Comparison of ENCODE assay signal across 9 cellular contexts in the genomic region with DNA sequence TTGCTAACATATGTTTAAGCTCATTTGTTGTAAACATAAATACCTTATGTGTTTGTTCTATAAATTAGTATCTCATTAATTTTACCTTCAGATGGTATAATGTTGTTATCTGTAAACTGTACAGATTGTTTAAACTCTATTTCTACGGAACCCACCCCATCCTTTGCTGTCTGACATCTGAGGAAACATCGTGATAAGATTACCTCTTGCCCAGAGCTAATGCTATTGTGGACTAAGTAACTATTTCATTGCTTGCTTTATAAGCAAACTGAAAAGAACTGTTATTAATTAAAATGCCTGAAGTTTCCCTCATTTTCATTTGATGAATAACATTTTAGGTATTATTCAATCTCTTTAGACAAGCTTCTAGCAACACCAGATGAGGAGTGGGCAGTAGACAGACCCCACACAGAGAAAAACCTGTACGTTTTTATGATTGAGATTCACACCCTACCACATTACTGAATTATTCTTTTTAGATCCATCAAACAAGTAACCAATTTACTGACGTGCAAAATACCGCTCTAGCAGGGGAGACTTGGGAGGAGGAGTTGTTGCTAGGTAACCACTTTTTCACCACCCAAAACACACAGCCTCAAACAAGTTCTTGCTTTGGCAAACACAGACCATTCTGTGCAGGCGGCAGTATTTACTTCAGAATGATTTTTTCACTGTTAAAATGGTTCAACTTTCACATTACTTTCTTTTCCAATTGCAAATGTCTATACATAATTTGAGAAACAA. TPM values are rescaled to one million over a fixed set of nuclear protein-coding genes. Genes with fewer than 3 reads are reported as not detected.
A peak's percentile ranks its signal among the peaks of the same experiment; 100 is the strongest.
DNase-seq lines count a peak whose midpoint lies in the region; ATAC-seq lines count a peak whose summit lies in the region.
"Had no signal": no experiment of that assay in that cellular context is flagged by ENCODE, and none has a peak within 500 bp of the region (broad histone marks: within the 10 kb centered on the region; RNA-seq: fewer than 3 reads in every experiment).

No MANE protein-coding gene starts in this region.

- peaks cover 0 to 2% (median 0%) of the 10 kb centered on the region in 5 donors for H3K9me3 Mint-ChIP-seq in CD8-positive, alpha-beta memory T cell

- H3K36me3 Mint-ChIP-seq in CD8-positive, alpha-beta memory T cell: peaks cover 0 to 1% (median 0%) of the 10 kb centered on the region in 3 donors

- no peak overlapping the region for H3K4me3 ChIP-seq in CD8-positive, alpha-beta memory T cell (ENCODE audit: low read length)

- H3K9me3 ChIP-seq in CD8-positive, alpha-beta memory T cell (ENCODE audit: low read length): no peaks in the 10 kb centered on the region

- H3K27ac ChIP-seq in CD8-positive, alpha-beta memory T cell (ENCODE audit: low read depth, low read length): no peak overlapping the region
- H3K27ac ChIP-seq: epithelial cell of prostate had no signal

- H3K4me1 Mint-ChIP-seq in CD8-positive, alpha-beta memory T cell: no peaks in the 10 kb centered on the region

- no peaks in the 10 kb centered on the region for H3K27me3 ChIP-seq in CD8-positive, alpha-beta memory T cell (ENCODE audit: insufficient read depth, low read length, poor library complexity, severe bottlenecking)

- POLR2A ChIA-PET in CD8-positive, alpha-beta memory T cell (lab: Charles Lee): no interaction called here

- DNase-seq in D341Med (ENCODE audit: low spot score) (peak; percentile 53), NCI-H510A (lab: John Stamatoyannopoulos, UW) (peak; percentile 92), globus pallidus (ENCODE audit: low spot score) (peak; percentile 23), foreskin melanocyte (no peak), T-helper 1 cell (no peak)
- no peak for DNase-seq in effector CD8-positive, alpha-beta T cell (lab: John Stamatoyannopoulos, UW)
- no peak for DNase-seq in CD8-positive, alpha-beta memory T cell

- no peaks in the 10 kb centered on the region for H3K27me3 Mint-ChIP-seq in CD8-positive, alpha-beta memory T cell

- no peaks in the 10 kb centered on the region for H3K4me1 ChIP-seq in CD8-positive, alpha-beta memory T cell (ENCODE audit: insufficient read depth, low read length)

- CTCF ChIA-PET in CD8-positive, alpha-beta memory T cell (lab: Charles Lee): no interaction called here

- peak; percentile 52 for ATAC-seq in HG03066 (IDR thresholded peaks at IDR 0.05; ENCODE audit: low read depth, unreplicated experiment)

- no peak overlapping the region for H3K4me3 Mint-ChIP-seq in CD8-positive, alpha-beta memory T cell

- no peak overlapping the region for H3K27ac Mint-ChIP-seq in CD8-positive, alpha-beta memory T cell

- H3K36me3 ChIP-seq in CD8-positive, alpha-beta memory T cell (ENCODE audit: insufficient read depth, low read length): no peaks in the 10 kb centered on the region

RNA-seq across cellular contexts. Expression of gene SYT4, which starts 1.9 kb away (rescaled TPM):
- not detected for total RNA-seq in CD8-positive, alpha-beta memory T cell
- not detected for polyA plus RNA-seq in CD8-positive, alpha-beta memory T cell

Comparison
In these comparisons a context has a peak if more than half of its experiments do, and no peak if none do; other contexts are left out.
1. DNase-seq: peak in D341Med (single experiment), NCI-H510A (single experiment) and globus pallidus (single experiment); none in foreskin melanocyte (single experiment), effector CD8-positive, alpha-beta T cell (single experiment), T-helper 1 cell (0 of 5) and CD8-positive, alpha-beta memory T cell (0 of 5).